In the genomic region with DNA sequence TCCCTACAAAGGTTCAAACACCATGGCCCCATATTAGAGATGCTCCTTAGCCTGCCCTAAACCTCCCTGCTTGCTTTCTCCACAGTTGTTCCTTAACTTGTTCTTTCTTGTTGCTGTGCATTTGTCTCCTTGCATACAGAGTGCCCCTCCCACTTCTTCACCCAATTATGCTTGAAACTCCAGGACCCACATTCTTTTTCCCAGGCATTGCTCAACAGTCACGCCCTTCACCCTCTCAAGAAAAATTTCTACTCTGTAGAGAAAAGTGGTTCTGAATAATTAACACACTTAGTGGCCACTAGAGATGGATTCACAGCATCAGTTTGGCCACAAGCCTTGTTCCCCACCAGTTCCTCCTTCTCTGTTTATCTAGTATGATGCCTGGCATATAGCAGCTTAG, we compare ENCODE assay signal across 19 cellular contexts.
"Had no signal": no experiment of that assay in that cellular context is flagged by ENCODE, and none has a peak within 500 bp of the region (broad histone marks: within the 10 kb centered on the region; RNA-seq: fewer than 3 reads in every experiment).

No MANE protein-coding gene starts in this region.

- DNase-seq: activated CD4-positive, alpha-beta T cell treated with anti-CD3 and anti-CD28 coated beads, Interleukin-2, amount 50 U/mL, for 48 hours; activated CD8-positive, alpha-beta memory T cell treated with anti-CD3 and anti-CD28 coated beads, Interleukin-2, amount 10 ng/mL, durations not matched to agents 7 days and 5 days; activated effector memory CD4-positive, alpha-beta T cell treated with Interleukin-2 at 50 U/mL for 16 hours; activated naive CD4-positive, alpha-beta T cell treated with anti-CD3 and anti-CD28 coated beads, Interleukin-2, amount 50 U/mL, for 16 hours; activated T-cell treated with anti-CD3 and anti-CD28 coated beads, Interleukin-2, amount 50 U/mL, for 24 hours; adrenal gland; kidney; left ventricle myocardium superior; nephron progenitor cell; psoas muscle; spleen; T-helper 9 cell; trophoblast cell had no signal

- H3K9me3 ChIP-seq: adrenal gland, psoas muscle, right lobe of liver, spleen, suprapubic skin had no signal

- H3K36me3 ChIP-seq: adrenal gland, right lobe of liver, spleen, suprapubic skin had no signal

- H3K4me3 ChIP-seq: adrenal gland, psoas muscle, right lobe of liver, spleen, suprapubic skin had no signal

- H3K27me3 ChIP-seq: adrenal gland, right lobe of liver, spleen, suprapubic skin had no signal

- H3K4me1 Mint-ChIP-seq: central memory CD8-positive, alpha-beta T cell had no signal

- H3K4me1 ChIP-seq: psoas muscle had no signal

- ATAC-seq: activated CD8-positive, alpha-beta memory T cell treated with anti-CD3 and anti-CD28 coated beads, Interleukin-2, amount 10 ng/mL, durations not matched to agents 7 days and 5 days; left ventricle myocardium superior; psoas muscle had no signal

- H3K27ac ChIP-seq: adrenal gland, psoas muscle, right lobe of liver, spleen, suprapubic skin, VCaP had no signal

- H3K27ac Mint-ChIP-seq: activated CD8-positive, alpha-beta memory T cell treated with anti-CD3 and anti-CD28 coated beads, Interleukin-2, amount 10 ng/mL, durations not matched to agents 7 days and 5 days; activated T-cell treated with anti-CD3 and anti-CD28 coated beads, Interleukin-2, amount 50 U/mL, for 24 hours; mesothelial cell of epicardium; nephron progenitor cell; stimulated activated naive CD8-positive, alpha-beta T cell treated with anti-CD3 and anti-CD28 coated beads, Interleukin-15, Interleukin-2, amounts not matched to agents 100 ng/mL and 50 ng/mL, for 24 hours had no signal

- H3K36me3 Mint-ChIP-seq: activated CD8-positive, alpha-beta memory T cell treated with anti-CD3 and anti-CD28 coated beads, Interleukin-2, amount 10 ng/mL, durations not matched to agents 7 days and 5 days; mesothelial cell of epicardium had no signal

- H3K4me3 Mint-ChIP-seq: activated CD8-positive, alpha-beta memory T cell treated with anti-CD3 and anti-CD28 coated beads, Interleukin-2, amount 10 ng/mL, durations not matched to agents 7 days and 5 days; activated T-cell treated with anti-CD3 and anti-CD28 coated beads, Interleukin-2, amount 50 U/mL, for 24 hours; central memory CD8-positive, alpha-beta T cell; mesothelial cell of epicardium; nephron progenitor cell; stimulated activated naive CD8-positive, alpha-beta T cell treated with anti-CD3 and anti-CD28 coated beads, Interleukin-15, Interleukin-2, amounts not matched to agents 100 ng/mL and 50 ng/mL, for 24 hours had no signal
